In genomic region chr6:150813993-150814359, GRCh38 we compare ENCODE assay signal across 8 cellular contexts. TPM values are rescaled to one million over a fixed set of nuclear protein-coding genes. Genes with fewer than 3 reads are reported as not detected.
DNase-seq lines count a peak whose midpoint lies in the region; ATAC-seq and TF ChIP-seq lines count a peak whose summit lies in the region.

No MANE protein-coding gene starts in this region.

- POLR2A ChIA-PET in MCF 10A (lab: Yijun Ruan, JAX): interaction anchor here (0.9 to 1.5 kb wide), 5 partner anchors 19 to 743 kb away, joined by 3 to 17 read pairs (median 3); no protein-coding TSS in a partner anchor

- no TSS peak for BruUV-seq in MCF 10A (replicated peaks; lab: Mats Ljungman, UMichigan)

- CTCF ChIA-PET in MCF 10A (lab: Yijun Ruan, JAX): interaction anchor here (0.5 to 8.8 kb wide), 8 partner anchors 146 to 887 kb away, joined by 3 to 133 read pairs (median 3); no protein-coding TSS in a partner anchor

- H3K27me3 Mint-ChIP-seq in activated T-cell treated with anti-CD3 and anti-CD28 coated beads, Interleukin-2, amount 50 U/mL, for 24 hours: peaks cover 30% of the 10 kb centered on the region
- no peaks in the 10 kb centered on the region for H3K27me3 Mint-ChIP-seq in MCF 10A (ENCODE audit: insufficient read depth, unreplicated experiment)
- no peaks in the 10 kb centered on the region for H3K27me3 Mint-ChIP-seq in stimulated activated memory B cell treated with anti-CD40 and anti-IgM and Interleukin-4, amounts not matched to agents 10 μg/mL and 1 μg/mL and 100 μg/mL, for 72 hours
- peaks cover 8% of the 10 kb centered on the region for H3K27me3 Mint-ChIP-seq in osteocyte (ENCODE audit: unreplicated experiment)

- H3K9me3 Mint-ChIP-seq in activated T-cell treated with anti-CD3 and anti-CD28 coated beads, Interleukin-2, amount 50 U/mL, for 24 hours: no peaks in the 10 kb centered on the region
- H3K9me3 Mint-ChIP-seq in MCF 10A (ENCODE audit: unreplicated experiment) (no peaks in the 10 kb centered on the region), osteocyte (ENCODE audit: unreplicated experiment) (no peaks in the 10 kb centered on the region)
- H3K9me3 Mint-ChIP-seq in stimulated activated memory B cell treated with anti-CD40 and anti-IgM and Interleukin-4, amounts not matched to agents 10 μg/mL and 1 μg/mL and 100 μg/mL, for 72 hours: peaks cover 5% of the 10 kb centered on the region

- ATAC-seq in HG03139 (IDR thresholded peaks at IDR 0.05; ENCODE audit: unreplicated experiment): peak; percentile 48
- ATAC-seq in stimulated activated memory B cell treated with anti-CD40 and anti-IgM and Interleukin-4, amounts not matched to agents 10 μg/mL and 1 μg/mL and 100 μg/mL, for 72 hours: peak; percentile 80

- no peak overlapping the region for H3K4me3 Mint-ChIP-seq in activated T-cell treated with anti-CD3 and anti-CD28 coated beads, Interleukin-2, amount 50 U/mL, for 24 hours
- H3K4me3 Mint-ChIP-seq in MCF 10A (ENCODE audit: unreplicated experiment) (peak overlapping the region; percentile 7), osteocyte (ENCODE audit: unreplicated experiment) (no peak overlapping the region)
- peak overlapping the region; percentile 34 for H3K4me3 Mint-ChIP-seq in stimulated activated memory B cell treated with anti-CD40 and anti-IgM and Interleukin-4, amounts not matched to agents 10 μg/mL and 1 μg/mL and 100 μg/mL, for 72 hours

- DNase-seq in activated T-cell treated with anti-CD3 and anti-CD28 coated beads, Interleukin-2, amount 50 U/mL, for 24 hours: no peak
- no peak for DNase-seq in activated T-cell treated with anti-CD3 and anti-CD28 coated beads for 4 hours
- DNase-seq in MCF 10A (ENCODE audit: unreplicated experiment): peak; percentile 76
- DNase-seq in osteocyte (ENCODE audit: extremely low spot score, unreplicated experiment): no peak
- DNase-seq in Ammon's horn (ENCODE audit: low spot score): no peak
- no peak for DNase-seq in UCSD-AML1 (lab: John Stamatoyannopoulos, UW; ENCODE audit: unreplicated experiment)

- no peaks in the 10 kb centered on the region for H3K36me3 Mint-ChIP-seq in activated T-cell treated with anti-CD3 and anti-CD28 coated beads, Interleukin-2, amount 50 U/mL, for 24 hours (ENCODE audit: low read depth)
- H3K36me3 Mint-ChIP-seq in MCF 10A (ENCODE audit: insufficient read depth, unreplicated experiment) (no peaks in the 10 kb centered on the region), osteocyte (ENCODE audit: unreplicated experiment) (peaks cover 2% of the 10 kb centered on the region)
- peaks cover 56% of the 10 kb centered on the region for H3K36me3 Mint-ChIP-seq in stimulated activated memory B cell treated with anti-CD40 and anti-IgM and Interleukin-4, amounts not matched to agents 10 μg/mL and 1 μg/mL and 100 μg/mL, for 72 hours

- H3K27ac Mint-ChIP-seq in activated T-cell treated with anti-CD3 and anti-CD28 coated beads, Interleukin-2, amount 50 U/mL, for 24 hours: peak overlapping the region; percentile 96
- H3K27ac Mint-ChIP-seq in MCF 10A (ENCODE audit: low read depth, unreplicated experiment): peak overlapping the region; percentile 60
- peak overlapping the region; percentile 86 for H3K27ac Mint-ChIP-seq in stimulated activated memory B cell treated with anti-CD40 and anti-IgM and Interleukin-4, amounts not matched to agents 10 μg/mL and 1 μg/mL and 100 μg/mL, for 72 hours
- H3K27ac Mint-ChIP-seq in osteocyte (ENCODE audit: unreplicated experiment): no peak overlapping the region

- peaks cover 22% of the 10 kb centered on the region for H3K4me1 Mint-ChIP-seq in activated T-cell treated with anti-CD3 and anti-CD28 coated beads, Interleukin-2, amount 50 U/mL, for 24 hours (ENCODE audit: low read depth)
- H3K4me1 Mint-ChIP-seq in MCF 10A (ENCODE audit: insufficient read depth, unreplicated experiment): peaks cover 23% of the 10 kb centered on the region
- peaks cover 38% of the 10 kb centered on the region for H3K4me1 Mint-ChIP-seq in stimulated activated memory B cell treated with anti-CD40 and anti-IgM and Interleukin-4, amounts not matched to agents 10 μg/mL and 1 μg/mL and 100 μg/mL, for 72 hours
- peaks cover 26% of the 10 kb centered on the region for H3K4me1 Mint-ChIP-seq in osteocyte (ENCODE audit: unreplicated experiment)

- no peak for TF ChIP-seq CTCF in MCF 10A (IDR thresholded peaks at IDR 0.05; ENCODE audit: unreplicated experiment)
- no peak for TF ChIP-seq CTCF in osteocyte (IDR thresholded peaks at IDR 0.05)

- intact Hi-C loops in MCF 10A (cut with micrococcal nuclease): loop anchor here (1.0 to 2.0 kb wide), 3 partner anchors 145 to 479 kb away; no protein-coding TSS in a partner anchor

RNA-seq across cellular contexts. Expression of gene MTHFD1L, which starts 51.5 kb away (rescaled TPM):
- total RNA-seq in MCF 10A (2022): 82.4 and 110 TPM in 2 replicates
- total RNA-seq in osteocyte: 63.2 and 67.0 TPM in 2 replicates

Comparison
In these comparisons a context has a peak if more than half of its experiments do, and no peak if none do; other contexts are left out.
1. H3K4me3 Mint-ChIP-seq: peak in MCF 10A (single experiment) and stimulated activated memory B cell treated with anti-CD40 and anti-IgM and Interleukin-4, amounts not matched to agents 10 μg/mL and 1 μg/mL and 100 μg/mL, for 72 hours (single experiment); none in activated T-cell treated with anti-CD3 and anti-CD28 coated beads, Interleukin-2, amount 50 U/mL, for 24 hours (single experiment) and osteocyte (single experiment).